Comparison of ENCODE assay signal across 22 cellular contexts in the genomic region with DNA sequence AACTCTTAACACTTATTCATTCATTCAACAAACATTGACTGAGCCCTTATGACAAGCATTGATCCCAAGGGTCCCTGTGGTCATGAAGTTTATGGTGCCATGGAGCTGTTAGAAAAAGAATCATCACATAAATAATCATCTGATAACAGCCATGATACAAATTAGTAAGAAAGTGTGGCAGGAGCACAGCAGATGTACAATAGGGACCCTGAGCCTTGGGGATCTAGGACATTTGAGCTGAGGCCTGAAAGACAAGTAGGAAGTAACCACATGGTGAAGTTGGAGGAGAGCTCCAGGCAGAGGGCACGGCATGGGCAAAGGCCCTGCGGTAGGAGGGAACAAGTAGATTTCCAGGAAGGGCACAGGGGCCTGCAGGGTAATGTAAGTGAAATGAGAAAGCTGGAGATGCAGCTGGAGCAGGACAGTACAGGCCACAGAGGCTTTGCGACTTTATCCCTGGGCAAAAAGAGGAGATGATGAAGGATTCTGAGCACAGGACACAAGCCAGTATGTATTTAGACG.
"Had no signal": no experiment of that assay in that cellular context is flagged by ENCODE, and none has a peak within 500 bp of the region (broad histone marks: within the 10 kb centered on the region; RNA-seq: fewer than 3 reads in every experiment).

No MANE protein-coding gene starts in this region.

- H3K36me3 ChIP-seq: heart left ventricle, right lobe of liver, suprapubic skin, thyroid gland, upper lobe of left lung, uterus had no signal

- H3K9me3 ChIP-seq: heart left ventricle, psoas muscle, right lobe of liver, suprapubic skin, thyroid gland, upper lobe of left lung, uterus had no signal

- H3K27ac Mint-ChIP-seq: nephron had no signal

- H3K4me1 ChIP-seq: parathyroid adenoma, psoas muscle, uterus had no signal

- ATAC-seq: heart left ventricle, left colon, left ventricle myocardium superior, psoas muscle, right lobe of liver had no signal

- H3K27ac ChIP-seq: coronary artery, heart left ventricle, parathyroid adenoma, psoas muscle, right lobe of liver, suprapubic skin, upper lobe of left lung, uterus had no signal

- H3K36me3 Mint-ChIP-seq: naive B cell had no signal

- H3K4me3 Mint-ChIP-seq: naive B cell, nephron had no signal

- DNase-seq: effector CD8-positive, alpha-beta T cell; foreskin melanocyte; heart left ventricle; hippocampal formation; left colon; left ventricle myocardium superior; mesenchymal stem cell; midbrain; naive B cell; retina; right lobe of liver; stimulated activated CD4-positive, alpha-beta T cell treated with anti-CD3 and anti-CD28 coated beads, Interleukin-12 subunit alpha, Interleukin-12 subunit beta, amount 100 ng/mL, for 4 hours; stimulated activated naive CD4-positive, alpha-beta T cell treated with Interleukin-2 at 50 U/mL for 16 hours; upper lobe of left lung; uterus had no signal

- H3K9me3 Mint-ChIP-seq: naive B cell, nephron had no signal

- H3K27me3 ChIP-seq: right lobe of liver, suprapubic skin, thyroid gland, upper lobe of left lung, uterus had no signal

- H3K4me3 ChIP-seq: coronary artery, heart left ventricle, lung, psoas muscle, right lobe of liver, suprapubic skin, thyroid gland, upper lobe of left lung, uterus had no signal
